28 cellular contexts compared by ENCODE assay signal in the genomic region with DNA sequence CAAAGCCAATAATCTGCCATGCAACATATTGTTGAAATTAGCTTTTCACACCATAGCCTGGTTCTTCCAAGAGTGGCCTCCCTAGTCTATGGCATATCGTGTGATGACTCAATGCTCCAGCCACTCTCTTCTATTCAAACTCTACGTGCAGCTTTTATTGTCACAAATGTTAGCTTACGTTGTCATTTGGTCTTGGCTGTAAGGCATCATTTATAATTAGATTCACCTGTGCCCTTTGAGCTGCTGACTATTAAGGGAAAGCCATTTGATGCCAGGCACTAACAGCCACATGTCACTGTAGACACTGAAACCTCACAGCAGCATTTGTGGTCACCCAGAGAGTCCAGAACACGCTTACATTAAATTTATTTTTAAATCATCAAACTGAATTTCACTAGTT.
DNase-seq lines count a peak whose midpoint lies in the region; ATAC-seq and TF ChIP-seq lines count a peak whose summit lies in the region.
"Had no signal": no experiment of that assay in that cellular context is flagged by ENCODE, and none has a peak within 500 bp of the region (broad histone marks: within the 10 kb centered on the region; RNA-seq: fewer than 3 reads in every experiment).

No MANE protein-coding gene starts in this region.

- H3K4me2 ChIP-seq in GM23248 (ENCODE audit: unreplicated experiment) (no peak overlapping the region), mammary epithelial cell (ENCODE audit: insufficient read depth, low read depth, low read length) (no peak overlapping the region), PC-3 (ENCODE audit: low read length) (no peak overlapping the region)

- H3K9me2 ChIP-seq in GM23248 (ENCODE audit: insufficient read depth), result no peaks in the 10 kb centered on the region
- H3K9me2 ChIP-seq in PC-3 (replicated peaks; ENCODE audit: low read length), result no peaks in the 10 kb centered on the region

- WGBS in GM23248 (ENCODE audit: low coverage in 1 of 2, low lambda C conversion rate in 2 of 2, missing lambda C conversion rate in 2 of 2), 2 experiments, result 32 to 35% methylated on average over 4 of the region's 4 CpGs
- 71% methylated on average over 4 of the region's 4 CpGs for WGBS in mammary epithelial cell (ENCODE audit: low coverage, missing lambda C conversion rate)

- POLR2A ChIA-PET in PC-3 (lab: Charles Lee; ENCODE audit: unreplicated experiment), result no interaction called here

- no peaks in the 10 kb centered on the region for H4K20me1 ChIP-seq in GM23248 (ENCODE audit: insufficient read depth)
- H4K20me1 ChIP-seq in mammary epithelial cell (ENCODE audit: insufficient read depth, low read length), result no peaks in the 10 kb centered on the region
- no peaks in the 10 kb centered on the region for H4K20me1 ChIP-seq in PC-3 (ENCODE audit: low read length)

- no peaks in the 10 kb centered on the region for H3K27me3 ChIP-seq in GM23248 (replicated peaks; ENCODE audit: insufficient read depth)
- no peaks in the 10 kb centered on the region for H3K27me3 ChIP-seq in mammary epithelial cell (ENCODE audit: insufficient read depth, low read length)
- no peaks in the 10 kb centered on the region for H3K27me3 ChIP-seq in PC-3 (ENCODE audit: low read length)
- H3K27me3 ChIP-seq: dorsolateral prefrontal cortex, MG63 had no signal

- DNase-seq in NCI-H1092 treated with DMSO at 0.1 percent for 48 hours (lab: John Stamatoyannopoulos, UW) (peak; percentile 19), NCI-H1092 (lab: John Stamatoyannopoulos, UW) (no peak), GM23248 (peak; percentile 33), NCI-H748 treated with DMSO at 0.1 percent for 48 hours (lab: John Stamatoyannopoulos, UW) (peak; percentile 18), left lobe of liver (ENCODE audit: low spot score) (no peak), mammary epithelial cell (no peak), PC-3 (no peak), SHP77 treated with DMSO at 0.1 percent for 48 hours (lab: John Stamatoyannopoulos, UW) (no peak)
- DNase-seq: 8988T; activated B cell treated with CpG ODN at 0.5 μM for 24 hours; activated CD4-positive, alpha-beta T cell treated with anti-CD3 and anti-CD28 coated beads, Interleukin-2, amount 50 U/mL, for 4 hours; activated naive CD4-positive, alpha-beta T cell treated with anti-CD3 and anti-CD28 coated beads for 36 hours; CD8-positive, alpha-beta T cell; cerebellar nuclear complex; dorsolateral prefrontal cortex; GDM1; glutamatergic neuron; HCEC 1CT; islet precursor cell; MG63; naive thymus-derived CD8-positive, alpha-beta T cell; NCI-H187; NCI-H446; nucleus accumbens; SIG-M5; stimulated activated naive CD4-positive, alpha-beta T cell treated with Interleukin-2 at 50 U/mL for 16 hours; T-helper 1 cell had no signal

- H3K4me3 ChIP-seq in GM23248 (no peak overlapping the region), mammary epithelial cell (replicated peaks in 1 of 3; ENCODE audit: insufficient read depth in 1 of 3, low read depth in 2 of 3, low read length in 3 of 3) (no peak overlapping the region), PC-3 (ENCODE audit: low read length) (no peak overlapping the region)
- H3K4me3 ChIP-seq: dorsolateral prefrontal cortex, K562, MG63 had no signal

- CTCF ChIA-PET in mammary epithelial cell (lab: Charles Lee; ENCODE audit: low non-redundant PET), result no interaction called here
- CTCF ChIA-PET in PC-3 (lab: Charles Lee), result no interaction called here

- intact Hi-C loops in mammary epithelial cell (cut with micrococcal nuclease), result no loop called here
- intact Hi-C loops in PC-3 (cut with micrococcal nuclease), result no loop called here

- H3K9ac ChIP-seq in GM23248 (no peak overlapping the region), mammary epithelial cell (ENCODE audit: insufficient read depth, low read length) (no peak overlapping the region), PC-3 (ENCODE audit: low read length) (no peak overlapping the region)

- in situ Hi-C loops in GM23248 (cut with MboI) (no loop called here), mammary epithelial cell (cut with MboI; ENCODE audit: low sequenced_read_pairs in 2 of 2) (no loop called here)

- BruUV-seq in mammary epithelial cell (replicated peaks; lab: Mats Ljungman, UMichigan) (no TSS peak), PC-3 (replicated peaks; lab: Mats Ljungman, UMichigan) (no TSS peak)

- H3K9me3 ChIP-seq in GM23248 (ENCODE audit: low read depth), result no peaks in the 10 kb centered on the region
- no peaks in the 10 kb centered on the region for H3K9me3 ChIP-seq in mammary epithelial cell (replicated peaks; ENCODE audit: insufficient read depth, low read length)
- H3K9me3 ChIP-seq in PC-3 (ENCODE audit: low read length), result no peaks in the 10 kb centered on the region
- H3K9me3 ChIP-seq: MG63 had no signal

- H3K27ac ChIP-seq in GM23248, result no peak overlapping the region
- H3K27ac ChIP-seq in mammary epithelial cell (ENCODE audit: insufficient read depth, low read depth, low read length), result no peak overlapping the region
- no peak overlapping the region for H3K27ac ChIP-seq in PC-3 (ENCODE audit: low read length)
- H3K27ac ChIP-seq: dorsolateral prefrontal cortex had no signal

- TF ChIP-seq CTCF in mammary epithelial cell (conservative IDR thresholded peaks at IDR 0.05 in 1 of 2, IDR thresholded peaks at IDR 0.05 in 1 of 2; ENCODE audit: extremely low read depth in 1 of 2, insufficient read depth in 1 of 2, low read depth in 1 of 2, low read length in 2 of 2) (no peak), PC-3 (conservative IDR thresholded peaks at IDR 0.05; ENCODE audit: low read depth, low read length) (no peak)

- H2AFZ ChIP-seq in GM23248, result no peak overlapping the region
- H2AFZ ChIP-seq in mammary epithelial cell (ENCODE audit: low read depth, low read length), result no peak overlapping the region
- no peak overlapping the region for H2AFZ ChIP-seq in PC-3 (ENCODE audit: low read length)

- H3K36me3 ChIP-seq in GM23248 (ENCODE audit: low read depth) (no peaks in the 10 kb centered on the region), mammary epithelial cell (ENCODE audit: insufficient read depth, low read length) (no peaks in the 10 kb centered on the region), PC-3 (ENCODE audit: low read depth, low read length) (no peaks in the 10 kb centered on the region)
- H3K36me3 ChIP-seq: MG63 had no signal

- H3K79me2 ChIP-seq in GM23248 (ENCODE audit: insufficient read depth) (no peaks in the 10 kb centered on the region), mammary epithelial cell (ENCODE audit: insufficient read depth, low read length) (no peaks in the 10 kb centered on the region), PC-3 (ENCODE audit: low read length) (no peaks in the 10 kb centered on the region)

- ATAC-seq in left lobe of liver (peak; percentile 44), PC-3 (no peak)
- ATAC-seq: CD8-positive, alpha-beta T cell; K562; naive thymus-derived CD8-positive, alpha-beta T cell had no signal

- dilution Hi-C loops in mammary epithelial cell (cut with HindIII; ENCODE audit: low sequenced_read_pairs), result no loop called here

- H3F3A ChIP-seq in GM23248 (ENCODE audit: insufficient read depth) (no peaks in the 10 kb centered on the region), PC-3 (ENCODE audit: low read length, unreplicated experiment) (no peaks in the 10 kb centered on the region)

- peaks cover 4% of the 10 kb centered on the region; the same call in 1 of the 2 replicates for H3K4me1 ChIP-seq in GM23248 (ENCODE audit: insufficient read depth)
- no peaks in the 10 kb centered on the region for H3K4me1 ChIP-seq in mammary epithelial cell (ENCODE audit: insufficient read depth, low read length)
- H3K4me1 ChIP-seq in PC-3 (ENCODE audit: insufficient read depth, low read length), result no peaks in the 10 kb centered on the region

Comparison
In these comparisons a context has a peak if more than half of its experiments do, and no peak if none do; other contexts are left out.
1. DNase-seq: peak in NCI-H1092 treated with DMSO at 0.1 percent for 48 hours (single experiment), GM23248 (single experiment) and NCI-H748 treated with DMSO at 0.1 percent for 48 hours (single experiment); none in NCI-H1092 (single experiment), left lobe of liver (single experiment), mammary epithelial cell (single experiment), PC-3 (single experiment) and SHP77 treated with DMSO at 0.1 percent for 48 hours (single experiment).